6 cellular contexts compared by ENCODE assay signal in genomic region chr6:31817133-31817928, GRCh38. TPM values are rescaled to one million over a fixed set of nuclear protein-coding genes. Genes with fewer than 3 reads are reported as not detected.
DNase-seq lines count a peak whose midpoint lies in the region; ATAC-seq, FAIRE-seq and TF ChIP-seq lines count a peak whose summit lies in the region.
"Not testable (repeated sequence)": the region's sequence is repeated elsewhere in the genome, so short reads cannot be mapped to it uniquely, and the experiment has no call there.

No MANE protein-coding gene starts in this region.

- CTCF ChIA-PET in HepG2 (lab: Yijun Ruan, JAX; ENCODE audit: low intra/inter-chr PET ratio, low total read pairs): not testable (repeated sequence)

- peak overlapping the region; percentile 66 for H3K9ac ChIP-seq in HepG2 (ENCODE audit: insufficient read depth, low read depth, low read length)

- not testable (repeated sequence) for FAIRE-seq in HepG2 (lab: Jason Lieb, UNC)

- H3K9me3 ChIP-seq in effector memory CD4-positive, alpha-beta T cell (ENCODE audit: control insufficient read depth, low read length); HepG2 (ENCODE audit: low read length); sigmoid colon: not testable (repeated sequence)

- H3K79me2 ChIP-seq in HepG2 (ENCODE audit: insufficient read depth, low read length): peaks cover 27% of the 10 kb centered on the region

- peak overlapping the region; percentile 76 for H3K4me2 ChIP-seq in HepG2 (ENCODE audit: low read depth, low read length)

- TF ChIP-seq CTCF in AG09309 (IDR thresholded peaks at IDR 0.05; ENCODE audit: control insufficient read depth, insufficient read depth, low read depth, low read length, missing control alignments); HepG2 (CRISPR knock-in tag; IDR thresholded peaks at IDR 0.05); sigmoid colon (IDR thresholded peaks at IDR 0.05): not testable (repeated sequence)

- peaks cover 31% of the 10 kb centered on the region for H3K4me1 ChIP-seq in effector memory CD4-positive, alpha-beta T cell (ENCODE audit: control insufficient read depth, insufficient read depth, low read length, poor library complexity, severe bottlenecking)
- H3K4me1 ChIP-seq in HepG2 (ENCODE audit: insufficient read depth, low read length) (peaks cover 47% of the 10 kb centered on the region), sigmoid colon (peaks cover 0 to 55% (median 52%) of the 10 kb centered on the region in 4 donors)

- not testable (repeated sequence) for TF ChIP-seq EP300 in HepG2 (IDR thresholded peaks at IDR 0.05; ENCODE audit: low read depth in 2 of 2, low read length in 2 of 2); HepG2 (CRISPR knock-in tag; IDR thresholded peaks at IDR 0.05; ENCODE audit: borderline replicate concordance); sigmoid colon (IDR thresholded peaks at IDR 0.05)

- not testable (repeated sequence) for TF ChIP-seq RAD21 in HepG2 (CRISPR knock-in tag; IDR thresholded peaks at IDR 0.05)

- H4K20me1 ChIP-seq in HepG2 (ENCODE audit: insufficient read depth, low read length): not testable (repeated sequence)

- not testable (repeated sequence) for H3K27me3 ChIP-seq in effector memory CD4-positive, alpha-beta T cell (replicated peaks; ENCODE audit: control insufficient read depth, insufficient read depth, low read length, poor library complexity, severe bottlenecking); HepG2 (ENCODE audit: control insufficient read depth in 1 of 2, insufficient read depth in 2 of 2, low read length in 2 of 2); sigmoid colon

- POLR2A ChIA-PET in HepG2 (lab: Yijun Ruan, JAX): interaction anchor here (0.9 to 6.9 kb wide), 6 partner anchors 9 to 80 kb away, joined by 3 to 66 read pairs (median 4); partner anchors contain the start of genes HSPA1B, LSM2 and VWA7

- TSS peak; percentile 72 for BruUV-seq in HepG2 (replicated peaks; lab: Mats Ljungman, UMichigan)

- not testable (repeated sequence) for DNase-seq in AG09309 (ENCODE audit: low read depth); HepG2 (ENCODE audit: low spot score); sigmoid colon
- DNase-seq in M059J (ENCODE audit: low read depth): peak; percentile 23
- peak; percentile 70 for DNase-seq in activated CD8-positive, alpha-beta memory T cell treated with anti-CD3 and anti-CD28 coated beads for 24 hours
- peak in 1 of 3 donors; percentile 20 for DNase-seq in effector memory CD4-positive, alpha-beta T cell

- H2AFZ ChIP-seq in HepG2 (ENCODE audit: low read length): not testable (repeated sequence)

- 51% methylated on average over 16 of the region's 37 CpGs for WGBS in HepG2 (ENCODE audit: low lambda C conversion rate)
- 43 to 56% methylated on average over 15 to 16 of the region's 37 CpGs for WGBS in sigmoid colon, 2 donors

- H3K27ac ChIP-seq in effector memory CD4-positive, alpha-beta T cell (ENCODE audit: insufficient read depth, low read length, poor library complexity, severe bottlenecking): peak overlapping the region; percentile 65
- H3K27ac ChIP-seq in HepG2 (ENCODE audit: extremely low read length, insufficient read depth, low read length): peak overlapping the region; percentile 86
- H3K27ac ChIP-seq in sigmoid colon: peak overlapping the region; percentile 93 to 98 (median 95)

- TF ChIP-seq POLR2A in HepG2 (IDR thresholded peaks at IDR 0.05; ENCODE audit: insufficient read depth in 1 of 2, low read depth in 2 of 2, low read length in 2 of 2); sigmoid colon (IDR thresholded peaks at IDR 0.05): not testable (repeated sequence)

- ATAC-seq in HepG2: peak; percentile 2; the same call in 2 of the 3 replicates

- intact Hi-C loops in HepG2 (cut with micrococcal nuclease; ENCODE audit: unreplicated experiment); sigmoid colon (cut with DNase I): not testable (repeated sequence)

- in situ Hi-C loops in HepG2 (cut with HindIII; ENCODE audit: extremely low pct_ligation_motif_present, low pct_unique_long_range_greater_than_20kb): not testable (repeated sequence)

- H3K4me3 ChIP-seq in AG09309 (ENCODE audit: control insufficient read depth, low read depth, low read length) (peak overlapping the region; percentile 44), HepG2 (replicated peaks in 1 of 3; ENCODE audit: insufficient read depth in 1 of 3, low read depth in 2 of 3, low read length in 3 of 3) (peak overlapping the region; percentile 59 to 82 (median 62)), sigmoid colon (peak overlapping the region; percentile 22 to 53 (median 46))
- peak overlapping the region; percentile 42 for H3K4me3 ChIP-seq in effector memory CD4-positive, alpha-beta T cell (ENCODE audit: insufficient read depth, low read depth, low read length, poor library complexity, severe bottlenecking)

- not testable (repeated sequence) for H3K36me3 ChIP-seq in effector memory CD4-positive, alpha-beta T cell (ENCODE audit: control insufficient read depth, insufficient read depth, low read length); HepG2 (replicated peaks in 1 of 2; ENCODE audit: control insufficient read depth in 1 of 2, insufficient read depth in 2 of 2, low read length in 2 of 2); sigmoid colon

RNA-seq across cellular contexts. Expression of gene HSPA1A, which starts 2.0 kb away (rescaled TPM):
- total RNA-seq in M059J (2014; rRNA removed; shearing (Covaris generic)): 163 and 238 TPM in 2 replicates
- 83.5 and 85.0 TPM in 2 replicates for total RNA-seq in HepG2 (2016; rRNA removed; fragmentation: Illumina TruSeq; extraction: Trizol)
- total RNA-seq in HepG2 (2016; cell fraction: cytosol; rRNA removed; fragmentation: Illumina TruSeq; extraction: Trizol; ENCODE audit: low read depth): 4.6 and 5.3 TPM in 2 replicates
- 66.4 and 92.2 TPM in 2 replicates for total RNA-seq in HepG2 (2016; cell fraction: insoluble cytoplasmic fraction; rRNA removed; fragmentation: Illumina TruSeq; extraction: Trizol)
- 7.7 and 11.3 TPM in 2 replicates for total RNA-seq in HepG2 (2016; cell fraction: membrane; rRNA removed; fragmentation: Illumina TruSeq; extraction: Trizol)
- 35.4 and 46.0 TPM in 2 replicates for total RNA-seq in HepG2 (2016; cell fraction: nucleus; rRNA removed; fragmentation: Illumina TruSeq; extraction: Trizol)
- polyA plus RNA-seq in HepG2 (2011; rRNA removed): 44.5 and 80.9 TPM in 2 replicates
- polyA plus RNA-seq in HepG2 (2011; cell fraction: cytosol; rRNA removed): 35.0 and 45.6 TPM in 2 replicates
- polyA plus RNA-seq in HepG2 (2011; cell fraction: nucleus; rRNA removed): 53.4 and 85.2 TPM in 2 replicates
- 38.1 and 121 TPM in 2 replicates for polyA plus RNA-seq in HepG2 (2012)
- 3.7 and 5.6 TPM in 2 replicates for polyA plus RNA-seq in HepG2 (2016; cell fraction: cytosol; fragmentation: Illumina TruSeq; extraction: Trizol; ENCODE audit: low read depth)
- 80.2 and 101 TPM in 2 replicates for polyA plus RNA-seq in HepG2 (2016; cell fraction: insoluble cytoplasmic fraction; fragmentation: Illumina TruSeq; extraction: Trizol; ENCODE audit: low read depth)
- polyA plus RNA-seq in HepG2 (2016; cell fraction: membrane; fragmentation: Illumina TruSeq; extraction: Trizol; ENCODE audit: low read depth): 5.1 and 7.0 TPM in 2 replicates
- 67.0 and 75.7 TPM in 2 replicates for polyA plus RNA-seq in HepG2 (2016; cell fraction: nucleus; fragmentation: Illumina TruSeq; extraction: Trizol; ENCODE audit: insufficient read depth, low read depth)
- 44.1 and 271 TPM in 2 replicates for polyA minus RNA-seq in HepG2 (2011; rRNA and poly(A)+ RNA removed; ENCODE audit: low replicate concordance)
- polyA minus RNA-seq in HepG2 (2011; cell fraction: cytosol; rRNA and poly(A)+ RNA removed): 27.3 and 48.7 TPM in 2 replicates
- polyA minus RNA-seq in HepG2 (2011; cell fraction: nucleus; rRNA and poly(A)+ RNA removed): 14.2 and 25.9 TPM in 2 replicates
- 100 to 1,000 TPM; 147 to 321 (median 168) TPM for total RNA-seq in sigmoid colon
- 10 to 100 TPM; 39.0 to 70.1 (median 63.1) TPM for polyA plus RNA-seq in sigmoid colon

RNA-seq across cellular contexts. Expression of gene HSPA1L, which starts 2.2 kb away (rescaled TPM):
- 0.30 and 2.5 TPM in 2 replicates for total RNA-seq in M059J (2014; rRNA removed; shearing (Covaris generic))
- 0.55 and 0.94 TPM in 2 replicates for total RNA-seq in HepG2 (2016; rRNA removed; fragmentation: Illumina TruSeq; extraction: Trizol)
- 0.18 and 0.30 TPM in 2 replicates for total RNA-seq in HepG2 (2016; cell fraction: cytosol; rRNA removed; fragmentation: Illumina TruSeq; extraction: Trizol; ENCODE audit: low read depth)
- total RNA-seq in HepG2 (2016; cell fraction: insoluble cytoplasmic fraction; rRNA removed; fragmentation: Illumina TruSeq; extraction: Trizol): 0.87 and 0.97 TPM in 2 replicates
- 0.55 and 0.56 TPM in 2 replicates for total RNA-seq in HepG2 (2016; cell fraction: membrane; rRNA removed; fragmentation: Illumina TruSeq; extraction: Trizol)
- 0.38 and 0.47 TPM in 2 replicates for total RNA-seq in HepG2 (2016; cell fraction: nucleus; rRNA removed; fragmentation: Illumina TruSeq; extraction: Trizol)
- 0.78 and 1.0 TPM in 2 replicates for polyA plus RNA-seq in HepG2 (2011; rRNA removed)
- 0.67 and 0.72 TPM in 2 replicates for polyA plus RNA-seq in HepG2 (2011; cell fraction: cytosol; rRNA removed)
- polyA plus RNA-seq in HepG2 (2011; cell fraction: nucleus; rRNA removed): 0.45 and 0.73 TPM in 2 replicates
- polyA plus RNA-seq in HepG2 (2012): 0.87 and 1.1 TPM in 2 replicates
- 0.08 and 0.12 TPM in 2 replicates for polyA plus RNA-seq in HepG2 (2016; cell fraction: cytosol; fragmentation: Illumina TruSeq; extraction: Trizol; ENCODE audit: low read depth)
- polyA plus RNA-seq in HepG2 (2016; cell fraction: insoluble cytoplasmic fraction; fragmentation: Illumina TruSeq; extraction: Trizol; ENCODE audit: low read depth): 0.98 and 1.0 TPM in 2 replicates
- 0.34 and 0.37 TPM in 2 replicates for polyA plus RNA-seq in HepG2 (2016; cell fraction: membrane; fragmentation: Illumina TruSeq; extraction: Trizol; ENCODE audit: low read depth)
- polyA plus RNA-seq in HepG2 (2016; cell fraction: nucleus; fragmentation: Illumina TruSeq; extraction: Trizol; ENCODE audit: insufficient read depth, low read depth): 0.93 and 1.0 TPM in 2 replicates
- polyA minus RNA-seq in HepG2 (2011; rRNA and poly(A)+ RNA removed; ENCODE audit: low replicate concordance): 0.46 and 2.2 TPM in 2 replicates
- 0.44 and 0.59 TPM in 2 replicates for polyA minus RNA-seq in HepG2 (2011; cell fraction: cytosol; rRNA and poly(A)+ RNA removed)
- 0.25 and 0.39 TPM in 2 replicates for polyA minus RNA-seq in HepG2 (2011; cell fraction: nucleus; rRNA and poly(A)+ RNA removed)
- total RNA-seq in sigmoid colon: 1 to 10 TPM; 1.1 to 2.3 (median 1.8) TPM
- 1 to 10 TPM in 1 of 3 donors, under 1 TPM in 2; 0.23 to 1.2 (median 0.60) TPM for polyA plus RNA-seq in sigmoid colon

RNA-seq across cellular contexts. Expression of gene HSPA1B, which starts 10.2 kb away (rescaled TPM):
- 185 and 359 TPM in 2 replicates for total RNA-seq in M059J (2014; rRNA removed; shearing (Covaris generic))
- 186 and 189 TPM in 2 replicates for total RNA-seq in HepG2 (2016; rRNA removed; fragmentation: Illumina TruSeq; extraction: Trizol)
- total RNA-seq in HepG2 (2016; cell fraction: cytosol; rRNA removed; fragmentation: Illumina TruSeq; extraction: Trizol; ENCODE audit: low read depth): 8.9 and 12.5 TPM in 2 replicates
- total RNA-seq in HepG2 (2016; cell fraction: insoluble cytoplasmic fraction; rRNA removed; fragmentation: Illumina TruSeq; extraction: Trizol): 148 and 193 TPM in 2 replicates
- total RNA-seq in HepG2 (2016; cell fraction: membrane; rRNA removed; fragmentation: Illumina TruSeq; extraction: Trizol): 24.6 and 28.1 TPM in 2 replicates
- 88.3 and 95.9 TPM in 2 replicates for total RNA-seq in HepG2 (2016; cell fraction: nucleus; rRNA removed; fragmentation: Illumina TruSeq; extraction: Trizol)
- polyA plus RNA-seq in HepG2 (2011; rRNA removed): 26.0 and 57.2 TPM in 2 replicates
- 26.6 and 33.8 TPM in 2 replicates for polyA plus RNA-seq in HepG2 (2011; cell fraction: cytosol; rRNA removed)
- 55.8 and 89.9 TPM in 2 replicates for polyA plus RNA-seq in HepG2 (2011; cell fraction: nucleus; rRNA removed)
- polyA plus RNA-seq in HepG2 (2012): 39.8 and 132 TPM in 2 replicates
- 5.4 and 5.8 TPM in 2 replicates for polyA plus RNA-seq in HepG2 (2016; cell fraction: cytosol; fragmentation: Illumina TruSeq; extraction: Trizol; ENCODE audit: low read depth)
- 148 and 182 TPM in 2 replicates for polyA plus RNA-seq in HepG2 (2016; cell fraction: insoluble cytoplasmic fraction; fragmentation: Illumina TruSeq; extraction: Trizol; ENCODE audit: low read depth)
- 11.1 and 13.6 TPM in 2 replicates for polyA plus RNA-seq in HepG2 (2016; cell fraction: membrane; fragmentation: Illumina TruSeq; extraction: Trizol; ENCODE audit: low read depth)
- polyA plus RNA-seq in HepG2 (2016; cell fraction: nucleus; fragmentation: Illumina TruSeq; extraction: Trizol; ENCODE audit: insufficient read depth, low read depth): 115 and 118 TPM in 2 replicates
- polyA minus RNA-seq in HepG2 (2011; rRNA and poly(A)+ RNA removed; ENCODE audit: low replicate concordance): 84.4 and 185 TPM in 2 replicates
- polyA minus RNA-seq in HepG2 (2011; cell fraction: cytosol; rRNA and poly(A)+ RNA removed): 48.1 and 67.3 TPM in 2 replicates
- 22.7 and 36.4 TPM in 2 replicates for polyA minus RNA-seq in HepG2 (2011; cell fraction: nucleus; rRNA and poly(A)+ RNA removed)
- total RNA-seq in sigmoid colon: 100 to 1,000 TPM in 3 of 4 donors, 10 to 100 TPM in 1; 72.6 to 237 (median 113) TPM
- polyA plus RNA-seq in sigmoid colon: 100 to 1,000 TPM in 1 of 3 donors, 10 to 100 TPM in 2; 63.1 to 116 (median 64.3) TPM

RNA-seq across cellular contexts. Expression of gene LSM2, which starts 10.6 kb away (rescaled TPM):
- total RNA-seq in M059J (2014; rRNA removed; shearing (Covaris generic)): 162 and 306 TPM in 2 replicates
- total RNA-seq in HepG2 (2016; rRNA removed; fragmentation: Illumina TruSeq; extraction: Trizol) (90.5 and 93.7 TPM in 2 replicates), sigmoid colon (10 to 100 TPM; 29.6 to 53.5 (median 48.1) TPM)
- total RNA-seq in HepG2 (2016; cell fraction: cytosol; rRNA removed; fragmentation: Illumina TruSeq; extraction: Trizol; ENCODE audit: low read depth): 84.8 and 113 TPM in 2 replicates
- total RNA-seq in HepG2 (2016; cell fraction: insoluble cytoplasmic fraction; rRNA removed; fragmentation: Illumina TruSeq; extraction: Trizol): 85.1 and 91.1 TPM in 2 replicates
- total RNA-seq in HepG2 (2016; cell fraction: membrane; rRNA removed; fragmentation: Illumina TruSeq; extraction: Trizol): 109 and 138 TPM in 2 replicates
- total RNA-seq in HepG2 (2016; cell fraction: nucleus; rRNA removed; fragmentation: Illumina TruSeq; extraction: Trizol): 34.2 and 38.1 TPM in 2 replicates
- polyA plus RNA-seq in HepG2 (2011; rRNA removed) (64.7 and 69.4 TPM in 2 replicates), sigmoid colon (10 to 100 TPM; 28.4 to 94.7 (median 49.9) TPM)
- polyA plus RNA-seq in HepG2 (2011; cell fraction: cytosol; rRNA removed): 89.7 and 101 TPM in 2 replicates
- 34.2 and 36.0 TPM in 2 replicates for polyA plus RNA-seq in HepG2 (2011; cell fraction: nucleus; rRNA removed)
- polyA plus RNA-seq in HepG2 (2012): 71.2 and 86.4 TPM in 2 replicates
- 98.5 and 146 TPM in 2 replicates for polyA plus RNA-seq in HepG2 (2016; cell fraction: cytosol; fragmentation: Illumina TruSeq; extraction: Trizol; ENCODE audit: low read depth)
- polyA plus RNA-seq in HepG2 (2016; cell fraction: insoluble cytoplasmic fraction; fragmentation: Illumina TruSeq; extraction: Trizol; ENCODE audit: low read depth): 103 and 104 TPM in 2 replicates
- 107 and 140 TPM in 2 replicates for polyA plus RNA-seq in HepG2 (2016; cell fraction: membrane; fragmentation: Illumina TruSeq; extraction: Trizol; ENCODE audit: low read depth)
- 61.6 and 67.5 TPM in 2 replicates for polyA plus RNA-seq in HepG2 (2016; cell fraction: nucleus; fragmentation: Illumina TruSeq; extraction: Trizol; ENCODE audit: insufficient read depth, low read depth)
- 56.3 and 77.2 TPM in 2 replicates for polyA minus RNA-seq in HepG2 (2011; rRNA and poly(A)+ RNA removed; ENCODE audit: low replicate concordance)
- polyA minus RNA-seq in HepG2 (2011; cell fraction: cytosol; rRNA and poly(A)+ RNA removed): 44.2 and 47.4 TPM in 2 replicates
- 7.2 and 10.2 TPM in 2 replicates for polyA minus RNA-seq in HepG2 (2011; cell fraction: nucleus; rRNA and poly(A)+ RNA removed)

RNA-seq across cellular contexts. Expression of gene VARS1, which starts 21.8 kb away (rescaled TPM):
- total RNA-seq in M059J (2014; rRNA removed; shearing (Covaris generic)): 33.1 and 51.2 TPM in 2 replicates
- 56.1 and 59.2 TPM in 2 replicates for total RNA-seq in HepG2 (2016; rRNA removed; fragmentation: Illumina TruSeq; extraction: Trizol)
- total RNA-seq in HepG2 (2016; cell fraction: cytosol; rRNA removed; fragmentation: Illumina TruSeq; extraction: Trizol; ENCODE audit: low read depth): 36.5 and 36.9 TPM in 2 replicates
- total RNA-seq in HepG2 (2016; cell fraction: insoluble cytoplasmic fraction; rRNA removed; fragmentation: Illumina TruSeq; extraction: Trizol): 50.7 and 55.3 TPM in 2 replicates
- 27.2 and 29.5 TPM in 2 replicates for total RNA-seq in HepG2 (2016; cell fraction: membrane; rRNA removed; fragmentation: Illumina TruSeq; extraction: Trizol)
- total RNA-seq in HepG2 (2016; cell fraction: nucleus; rRNA removed; fragmentation: Illumina TruSeq; extraction: Trizol): 86.8 and 97.8 TPM in 2 replicates
- polyA plus RNA-seq in HepG2 (2011; rRNA removed): 14.7 and 19.9 TPM in 2 replicates
- 9.3 and 11.8 TPM in 2 replicates for polyA plus RNA-seq in HepG2 (2011; cell fraction: cytosol; rRNA removed)
- 168 and 186 TPM in 2 replicates for polyA plus RNA-seq in HepG2 (2011; cell fraction: nucleus; rRNA removed)
- polyA plus RNA-seq in HepG2 (2012): 66.0 and 85.3 TPM in 2 replicates
- polyA plus RNA-seq in HepG2 (2016; cell fraction: cytosol; fragmentation: Illumina TruSeq; extraction: Trizol; ENCODE audit: low read depth): 13.0 and 13.1 TPM in 2 replicates
- polyA plus RNA-seq in HepG2 (2016; cell fraction: insoluble cytoplasmic fraction; fragmentation: Illumina TruSeq; extraction: Trizol; ENCODE audit: low read depth): 49.9 and 74.0 TPM in 2 replicates
- 19.6 and 25.4 TPM in 2 replicates for polyA plus RNA-seq in HepG2 (2016; cell fraction: membrane; fragmentation: Illumina TruSeq; extraction: Trizol; ENCODE audit: low read depth)
- polyA plus RNA-seq in HepG2 (2016; cell fraction: nucleus; fragmentation: Illumina TruSeq; extraction: Trizol; ENCODE audit: insufficient read depth, low read depth): 221 and 231 TPM in 2 replicates
- polyA minus RNA-seq in HepG2 (2011; rRNA and poly(A)+ RNA removed; ENCODE audit: low replicate concordance): 58.3 and 63.6 TPM in 2 replicates
- polyA minus RNA-seq in HepG2 (2011; cell fraction: cytosol; rRNA and poly(A)+ RNA removed): 37.6 and 39.2 TPM in 2 replicates
- 34.9 and 47.5 TPM in 2 replicates for polyA minus RNA-seq in HepG2 (2011; cell fraction: nucleus; rRNA and poly(A)+ RNA removed)
- total RNA-seq in sigmoid colon: 10 to 100 TPM; 16.0 to 36.2 (median 27.7) TPM
- polyA plus RNA-seq in sigmoid colon: 10 to 100 TPM in 1 of 3 donors, 1 to 10 TPM in 2; 6.0 to 50.9 (median 6.0) TPM
